Comparison of ENCODE assay signal across 20 cellular contexts in the genomic region with DNA sequence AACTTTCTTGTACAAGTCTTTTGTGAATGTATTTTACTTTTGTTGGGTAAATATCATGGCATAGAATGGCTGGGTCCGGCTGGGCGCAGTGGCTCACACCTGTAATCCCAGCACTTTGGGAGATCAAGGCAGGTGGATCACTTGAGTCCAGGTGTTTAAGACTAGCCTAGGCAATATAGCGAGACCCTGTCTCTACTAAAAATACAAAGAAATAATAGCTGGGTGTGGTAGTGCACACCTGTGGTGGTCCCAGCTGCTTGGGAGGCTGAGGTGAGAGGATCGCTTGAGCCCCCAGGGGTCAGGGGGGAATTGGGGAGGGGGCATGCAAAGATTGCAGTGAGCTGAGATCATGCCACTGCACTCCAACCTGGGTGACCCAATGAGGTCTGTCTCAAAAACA. TPM values are rescaled to one million over a fixed set of nuclear protein-coding genes. Genes with fewer than 3 reads are reported as not detected.
DNase-seq lines count a peak whose midpoint lies in the region; ATAC-seq and TF ChIP-seq lines count a peak whose summit lies in the region.
"Had no signal": no experiment of that assay in that cellular context is flagged by ENCODE, and none has a peak within 500 bp of the region (broad histone marks: within the 10 kb centered on the region; RNA-seq: fewer than 3 reads in every experiment).

No MANE protein-coding gene starts in this region.

- H3K9me3 ChIP-seq in right atrium auricular region (no peaks in the 10 kb centered on the region), left ventricle myocardium inferior (replicated peaks) (no peaks in the 10 kb centered on the region), vagina (no peaks in the 10 kb centered on the region), left lung (no peaks in the 10 kb centered on the region)
- H3K9me3 ChIP-seq: BE2C; BLaER1 treated with 17β-estradiol and CSF1 and Interleukin-3, amounts not matched to agents 10 nM and 100 nM had no signal

- TF ChIP-seq POLR2A in vagina (IDR thresholded peaks at IDR 0.05), result no peak

- H3K4me1 ChIP-seq in right atrium auricular region, result no peaks in the 10 kb centered on the region
- H3K4me1 ChIP-seq in left ventricle myocardium inferior, result peaks cover 8% of the 10 kb centered on the region
- H3K4me1 ChIP-seq in vagina, result no peaks in the 10 kb centered on the region
- H3K4me1 ChIP-seq in left lung, result no peaks in the 10 kb centered on the region
- H3K4me1 ChIP-seq: BE2C had no signal

- intact Hi-C loops in left ventricle myocardium inferior (cut with micrococcal nuclease) (no loop called here), vagina (cut with DNase I) (no loop called here), left lung (cut with DNase I) (no loop called here)

- H3K4me3 ChIP-seq in right atrium auricular region (no peak overlapping the region), left ventricle myocardium inferior (no peak overlapping the region), vagina (no peak overlapping the region), left lung (no peak overlapping the region)
- H3K4me3 ChIP-seq: BLaER1 treated with 17β-estradiol and CSF1 and Interleukin-3, amounts not matched to agents 10 nM and 100 nM; GM12878; GM23338 had no signal

- DNase-seq in right atrium auricular region (ENCODE audit: low spot score) (peak; percentile 11), left ventricle myocardium inferior (no peak), mesenteric fat pad (ENCODE audit: low spot score) (peak; percentile 55), vagina (ENCODE audit: extremely low spot score in 2 of 2) (peak; percentile 19 to 44), left lung (no peak), foreskin melanocyte (no peak)
- DNase-seq: ACHN; AML-193; BE2C; CD4-positive, alpha-beta T cell; CD8-positive, alpha-beta memory T cell; DMS 273 treated with DMSO at 0.1 percent for 48 hours; DMS79; GDM1; H9 had no signal

- H3K36me3 ChIP-seq in right atrium auricular region, result no peaks in the 10 kb centered on the region
- no peaks in the 10 kb centered on the region for H3K36me3 ChIP-seq in left ventricle myocardium inferior
- H3K36me3 ChIP-seq in vagina, result no peaks in the 10 kb centered on the region
- no peaks in the 10 kb centered on the region for H3K36me3 ChIP-seq in left lung
- H3K36me3 ChIP-seq: BE2C; BLaER1 treated with 17β-estradiol and CSF1 and Interleukin-3, amounts not matched to agents 10 nM and 100 nM had no signal

- H3K27ac ChIP-seq in right atrium auricular region (no peak overlapping the region), left ventricle myocardium inferior (replicated peaks) (no peak overlapping the region), vagina (no peak overlapping the region), left lung (no peak overlapping the region)
- H3K27ac ChIP-seq: 22Rv1; BLaER1 treated with 17β-estradiol and CSF1 and Interleukin-3, amounts not matched to agents 10 nM and 100 nM had no signal

- TF ChIP-seq CTCF in right atrium auricular region (IDR thresholded peaks at IDR 0.05), result no peak
- TF ChIP-seq CTCF in left ventricle myocardium inferior (IDR thresholded peaks at IDR 0.05; ENCODE audit: borderline replicate concordance), result no peak
- TF ChIP-seq CTCF in vagina (IDR thresholded peaks at IDR 0.05), result no peak
- no peak for TF ChIP-seq CTCF in left lung (IDR thresholded peaks at IDR 0.05)

- H3K27me3 ChIP-seq in right atrium auricular region (no peaks in the 10 kb centered on the region), left ventricle myocardium inferior (ENCODE audit: low read depth) (no peaks in the 10 kb centered on the region), vagina (no peaks in the 10 kb centered on the region), left lung (no peaks in the 10 kb centered on the region)
- H3K27me3 ChIP-seq: BE2C; BLaER1 treated with 17β-estradiol and CSF1 and Interleukin-3, amounts not matched to agents 10 nM and 100 nM had no signal

- ATAC-seq in left lung, result no peak
- ATAC-seq: GM12878, GM23338, HCT116 had no signal

RNA-seq across cellular contexts. Expression of gene ANP32A, which starts 52.9 kb away (rescaled TPM):
- total RNA-seq in right atrium auricular region (10 to 100 TPM; 60.9 to 69.2 TPM), left ventricle myocardium inferior (150 TPM), mesenteric fat pad (92.6 TPM), vagina (55.2 TPM), left lung (100 to 1,000 TPM; 111 to 127 TPM)

Comparison
In these comparisons a context has a peak if more than half of its experiments do, and no peak if none do; other contexts are left out.
1. DNase-seq: peak in right atrium auricular region (single experiment), mesenteric fat pad (single experiment) and vagina (2 of 2); none in left ventricle myocardium inferior (single experiment), left lung (0 of 2) and foreskin melanocyte (single experiment).